Comparison of ENCODE assay signal across 1 cellular context in genomic region chr7:101926265-101926664, GRCh38.
TF ChIP-seq lines count a peak whose summit lies in the region.

No MANE protein-coding gene starts in this region.

TF ChIP-seq in GM23338, 12 proteins besides CTCF, POLR2A, EP300 and RAD21 (continued from another document):
- TF ChIP-seq ZNF462 (CRISPR knock-in tag; IDR thresholded peaks at IDR 0.05), result no peak
- no peak for TF ChIP-seq EZH2 (IDR thresholded peaks at IDR 0.05; ENCODE audit: low read depth, unreplicated experiment)
- TF ChIP-seq CREB1 (CRISPR knock-in tag; IDR thresholded peaks at IDR 0.05; ENCODE audit: low read depth), result no peak
- TF ChIP-seq EZH2phosphoT487 (IDR thresholded peaks at IDR 0.05; ENCODE audit: unreplicated experiment), result no peak
- TF ChIP-seq POLR2AphosphoS5 (IDR thresholded peaks at IDR 0.05; ENCODE audit: low read depth), result no peak
- no peak for TF ChIP-seq REST (IDR thresholded peaks at IDR 0.05; ENCODE audit: unreplicated experiment)
- TF ChIP-seq ETS1 (IDR thresholded peaks at IDR 0.05), result no peak
